ENCODE assay signal across 1 cellular context in genomic region chr2:17573085-17573805, GRCh38.
TF ChIP-seq lines count a peak whose summit lies in the region.

No MANE protein-coding gene starts in this region.

TF ChIP-seq in GM23338, 12 proteins besides CTCF, POLR2A, EP300 and RAD21 (continued from another document):
- TF ChIP-seq, protein P1, sequence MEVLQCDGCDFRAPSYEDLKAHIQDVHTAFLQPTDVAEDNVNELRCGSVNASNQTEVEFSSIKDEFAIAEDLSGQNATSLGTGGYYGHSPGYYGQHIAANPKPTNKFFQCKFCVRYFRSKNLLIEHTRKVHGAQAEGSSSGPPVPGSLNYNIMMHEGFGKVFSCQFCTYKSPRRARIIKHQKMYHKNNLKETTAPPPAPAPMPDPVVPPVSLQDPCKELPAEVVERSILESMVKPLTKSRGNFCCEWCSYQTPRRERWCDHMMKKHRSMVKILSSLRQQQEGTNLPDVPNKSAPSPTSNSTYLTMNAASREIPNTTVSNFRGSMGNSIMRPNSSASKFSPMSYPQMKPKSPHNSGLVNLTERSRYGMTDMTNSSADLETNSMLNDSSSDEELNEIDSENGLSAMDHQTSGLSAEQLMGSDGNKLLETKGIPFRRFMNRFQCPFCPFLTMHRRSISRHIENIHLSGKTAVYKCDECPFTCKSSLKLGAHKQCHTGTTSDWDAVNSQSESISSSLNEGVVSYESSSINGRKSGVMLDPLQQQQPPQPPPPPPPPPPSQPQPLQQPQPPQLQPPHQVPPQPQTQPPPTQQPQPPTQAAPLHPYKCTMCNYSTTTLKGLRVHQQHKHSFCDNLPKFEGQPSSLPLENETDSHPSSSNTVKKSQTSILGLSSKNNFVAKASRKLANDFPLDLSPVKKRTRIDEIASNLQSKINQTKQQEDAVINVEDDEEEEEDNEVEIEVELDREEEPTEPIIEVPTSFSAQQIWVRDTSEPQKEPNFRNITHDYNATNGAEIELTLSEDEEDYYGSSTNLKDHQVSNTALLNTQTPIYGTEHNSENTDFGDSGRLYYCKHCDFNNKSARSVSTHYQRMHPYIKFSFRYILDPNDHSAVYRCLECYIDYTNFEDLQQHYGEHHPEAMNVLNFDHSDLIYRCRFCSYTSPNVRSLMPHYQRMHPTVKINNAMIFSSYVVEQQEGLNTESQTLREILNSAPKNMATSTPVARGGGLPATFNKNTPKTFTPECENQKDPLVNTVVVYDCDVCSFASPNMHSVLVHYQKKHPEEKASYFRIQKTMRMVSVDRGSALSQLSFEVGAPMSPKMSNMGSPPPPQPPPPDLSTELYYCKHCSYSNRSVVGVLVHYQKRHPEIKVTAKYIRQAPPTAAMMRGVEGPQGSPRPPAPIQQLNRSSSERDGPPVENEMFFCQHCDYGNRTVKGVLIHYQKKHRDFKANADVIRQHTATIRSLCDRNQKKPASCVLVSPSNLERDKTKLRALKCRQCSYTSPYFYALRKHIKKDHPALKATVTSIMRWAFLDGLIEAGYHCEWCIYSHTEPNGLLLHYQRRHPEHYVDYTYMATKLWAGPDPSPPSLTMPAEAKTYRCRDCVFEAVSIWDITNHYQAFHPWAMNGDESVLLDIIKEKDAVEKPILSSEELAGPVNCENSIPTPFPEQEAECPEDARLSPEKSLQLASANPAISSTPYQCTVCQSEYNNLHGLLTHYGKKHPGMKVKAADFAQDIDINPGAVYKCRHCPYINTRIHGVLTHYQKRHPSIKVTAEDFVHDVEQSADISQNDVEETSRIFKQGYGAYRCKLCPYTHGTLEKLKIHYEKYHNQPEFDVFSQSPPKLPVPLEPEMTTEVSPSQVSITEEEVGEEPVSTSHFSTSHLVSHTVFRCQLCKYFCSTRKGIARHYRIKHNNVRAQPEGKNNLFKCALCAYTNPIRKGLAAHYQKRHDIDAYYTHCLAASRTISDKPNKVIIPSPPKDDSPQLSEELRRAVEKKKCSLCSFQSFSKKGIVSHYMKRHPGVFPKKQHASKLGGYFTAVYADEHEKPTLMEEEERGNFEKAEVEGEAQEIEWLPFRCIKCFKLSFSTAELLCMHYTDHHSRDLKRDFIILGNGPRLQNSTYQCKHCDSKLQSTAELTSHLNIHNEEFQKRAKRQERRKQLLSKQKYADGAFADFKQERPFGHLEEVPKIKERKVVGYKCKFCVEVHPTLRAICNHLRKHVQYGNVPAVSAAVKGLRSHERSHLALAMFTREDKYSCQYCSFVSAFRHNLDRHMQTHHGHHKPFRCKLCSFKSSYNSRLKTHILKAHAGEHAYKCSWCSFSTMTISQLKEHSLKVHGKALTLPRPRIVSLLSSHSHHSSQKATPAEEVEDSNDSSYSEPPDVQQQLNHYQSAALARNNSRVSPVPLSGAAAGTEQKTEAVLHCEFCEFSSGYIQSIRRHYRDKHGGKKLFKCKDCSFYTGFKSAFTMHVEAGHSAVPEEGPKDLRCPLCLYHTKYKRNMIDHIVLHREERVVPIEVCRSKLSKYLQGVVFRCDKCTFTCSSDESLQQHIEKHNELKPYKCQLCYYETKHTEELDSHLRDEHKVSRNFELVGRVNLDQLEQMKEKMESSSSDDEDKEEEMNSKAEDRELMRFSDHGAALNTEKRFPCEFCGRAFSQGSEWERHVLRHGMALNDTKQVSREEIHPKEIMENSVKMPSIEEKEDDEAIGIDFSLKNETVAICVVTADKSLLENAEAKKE (CRISPR knock-in tag; IDR thresholded peaks at IDR 0.05) = no peak
